ENCODE assay signal across 8 cellular contexts in the genomic region with DNA sequence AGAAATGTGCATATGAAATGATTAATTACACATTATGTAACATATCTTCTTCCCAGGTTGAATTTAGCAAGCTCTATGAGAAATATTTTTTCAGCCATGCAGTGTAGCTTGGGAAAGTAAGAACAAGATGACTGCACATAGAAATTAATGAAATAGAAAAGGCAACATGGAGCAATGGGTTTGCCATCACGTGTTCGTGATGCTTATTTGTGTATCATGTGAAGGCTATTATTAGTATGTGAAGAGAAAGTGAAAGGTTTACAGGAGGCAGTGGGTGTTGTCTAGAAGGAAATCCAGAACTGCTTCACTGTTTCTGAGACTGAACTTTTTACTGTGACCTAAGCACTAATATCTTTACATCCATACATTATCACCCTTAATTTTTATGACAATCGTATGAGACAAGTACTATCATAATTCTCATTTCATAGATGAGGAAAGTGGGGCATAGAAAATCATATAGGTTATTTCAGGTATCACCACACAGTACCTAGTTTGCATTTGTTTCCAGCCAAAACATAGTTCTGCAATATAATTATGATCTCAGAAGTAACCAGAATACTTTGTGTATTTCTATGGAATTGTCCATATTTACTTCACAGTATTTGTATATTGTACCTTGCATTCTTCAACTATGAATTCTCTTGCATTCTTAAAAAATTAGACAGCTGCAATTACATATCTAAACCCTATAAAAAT. TPM values are rescaled to one million over a fixed set of nuclear protein-coding genes. Genes with fewer than 3 reads are reported as not detected.
DNase-seq lines count a peak whose midpoint lies in the region; ATAC-seq, FAIRE-seq and TF ChIP-seq lines count a peak whose summit lies in the region.

No MANE protein-coding gene starts in this region.

- FAIRE-seq in GM12891 (lab: Jason Lieb, UNC) = peak; percentile 96

- H3K9me3 ChIP-seq in duodenal mucosa (ENCODE audit: control insufficient read depth in 1 of 2, low read length in 2 of 2) = no peaks in the 10 kb centered on the region
- H3K9me3 ChIP-seq in esophagus squamous epithelium = no peaks in the 10 kb centered on the region

- BruUV-seq in MCF 10A (replicated peaks; lab: Mats Ljungman, UMichigan) = no TSS peak

- no peaks in the 10 kb centered on the region for H3K4me1 Mint-ChIP-seq in MCF 10A (ENCODE audit: insufficient read depth, unreplicated experiment)

- no peaks in the 10 kb centered on the region for H3K27me3 Mint-ChIP-seq in MCF 10A (ENCODE audit: insufficient read depth, unreplicated experiment)

- H3K36me3 ChIP-seq in duodenal mucosa (ENCODE audit: control insufficient read depth in 1 of 2, insufficient read depth in 2 of 2, low read length in 2 of 2) (no peaks in the 10 kb centered on the region), esophagus squamous epithelium (no peaks in the 10 kb centered on the region)

- POLR2A ChIA-PET in MCF 10A (lab: Yijun Ruan, JAX) = interaction anchor here (0.8 to 3.0 kb wide), 3 partner anchors 11 to 27 kb away, joined by 3 to 19 read pairs (median 3); a partner anchor contains a TSS

- peak; percentile 99 for ATAC-seq in GM19468 (IDR thresholded peaks at IDR 0.05; ENCODE audit: extremely low read depth, unreplicated experiment)
- peak; percentile 98 for ATAC-seq in HG03280 (IDR thresholded peaks at IDR 0.05; ENCODE audit: unreplicated experiment)

- H3K4me3 Mint-ChIP-seq in MCF 10A (ENCODE audit: unreplicated experiment) = no peak overlapping the region

- H3K27ac ChIP-seq in duodenal mucosa (ENCODE audit: low read depth, low read length) = no peak overlapping the region
- no peak overlapping the region for H3K27ac ChIP-seq in esophagus squamous epithelium

- 35% methylated on average over 3 of the region's 3 CpGs for WGBS in esophagus squamous epithelium, 2 donors

- TF ChIP-seq POLR2A in GM12891 (IDR thresholded peaks at IDR 0.05; ENCODE audit: low read depth, low read length) (no peak), esophagus squamous epithelium (IDR thresholded peaks at IDR 0.05) (no peak)

- TF ChIP-seq CTCF in esophagus squamous epithelium (IDR thresholded peaks at IDR 0.05) (no peak), MCF 10A (IDR thresholded peaks at IDR 0.05; ENCODE audit: unreplicated experiment) (no peak)

- H3K9me3 Mint-ChIP-seq in MCF 10A (ENCODE audit: unreplicated experiment) = no peaks in the 10 kb centered on the region

- H3K4me1 ChIP-seq in duodenal mucosa (ENCODE audit: control insufficient read depth in 1 of 2, insufficient read depth in 2 of 2, low read length in 2 of 2) (peaks cover 0 to 8% of the 10 kb centered on the region in 2 donors), esophagus squamous epithelium (no peaks in the 10 kb centered on the region)

- H3K27ac Mint-ChIP-seq in MCF 10A (ENCODE audit: low read depth, unreplicated experiment) = no peak overlapping the region

- no peaks in the 10 kb centered on the region for H3K36me3 Mint-ChIP-seq in MCF 10A (ENCODE audit: insufficient read depth, unreplicated experiment)

- H3K27me3 ChIP-seq in duodenal mucosa (ENCODE audit: control insufficient read depth in 1 of 2, insufficient read depth in 2 of 2, low read length in 2 of 2) = no peaks in the 10 kb centered on the region
- no peaks in the 10 kb centered on the region for H3K27me3 ChIP-seq in esophagus squamous epithelium

- H3K4me3 ChIP-seq in duodenal mucosa (ENCODE audit: low read depth in 1 of 2, low read length in 2 of 2) = peak overlapping the region; percentile 14 to 18
- no peak overlapping the region for H3K4me3 ChIP-seq in esophagus squamous epithelium

- CTCF ChIA-PET in MCF 10A (lab: Yijun Ruan, JAX) = interaction anchor here (0.6 to 1.6 kb wide), 2 partner anchors 9 to 132 kb away, joined by 4 read pairs; no protein-coding TSS in a partner anchor

- DNase-seq in GM12891 (ENCODE audit: insufficient read length, low spot score) = peak; percentile 15
- no peak for DNase-seq in GM19240 (ENCODE audit: insufficient read length, low spot score)
- no peak for DNase-seq in esophagus squamous epithelium (lab: John Stamatoyannopoulos, UW)
- no peak for DNase-seq in MCF 10A (ENCODE audit: unreplicated experiment)
- DNase-seq in DMS79 treated with DMSO at 0.1 percent for 48 hours (lab: John Stamatoyannopoulos, UW) = no peak

- no peak overlapping the region for H3K9ac ChIP-seq in duodenal mucosa (ENCODE audit: low read depth in 1 of 2, low read length in 2 of 2)

- intact Hi-C loops in esophagus squamous epithelium (cut with DNase I) = no loop called here
- intact Hi-C loops in MCF 10A (cut with micrococcal nuclease) = no loop called here

TF ChIP-seq in GM12891, 5 proteins besides CTCF, POLR2A, EP300 and RAD21:
- TF ChIP-seq PAX5 (IDR thresholded peaks at IDR 0.05; ENCODE audit: insufficient read depth, low read length, severe bottlenecking) = no peak
- no peak for TF ChIP-seq POLR2AphosphoS5 (IDR thresholded peaks at IDR 0.05; ENCODE audit: low read depth, low read length)
- TF ChIP-seq TAF1 (IDR thresholded peaks at IDR 0.05; ENCODE audit: low read depth, low read length) = no peak
- TF ChIP-seq SPI1 (IDR thresholded peaks at IDR 0.05; ENCODE audit: low read depth, low read length) = no peak
- TF ChIP-seq POU2F2 (IDR thresholded peaks at IDR 0.05; ENCODE audit: low read depth, low read length) = no peak

RNA-seq across cellular contexts. Expression of a gene that starts 14.9 kb away (rescaled TPM):
- 2.3 TPM for polyA plus RNA-seq in GM12891 (2012; ENCODE audit: low read depth, missing spikeins)
- total RNA-seq in esophagus squamous epithelium = 1 to 10 TPM; 1.1 to 4.4 (median 3.5) TPM
- 2.5 and 2.6 TPM in 2 replicates for total RNA-seq in MCF 10A (2022)

RNA-seq across cellular contexts. Expression of a gene that starts 15.7 kb away (rescaled TPM):
- 59.7 TPM for polyA plus RNA-seq in GM12891 (2012; ENCODE audit: low read depth, missing spikeins)
- total RNA-seq in esophagus squamous epithelium = 100 to 1,000 TPM in 1 of 4 donors, 10 to 100 TPM in 3; 45.9 to 104 (median 78.0) TPM
- total RNA-seq in MCF 10A (2022) = 62.9 and 63.3 TPM in 2 replicates

Comparison
In these comparisons a context has a peak if more than half of its experiments do, and no peak if none do; other contexts are left out.
1. H3K4me3 ChIP-seq: peak in duodenal mucosa (2 of 2); none in esophagus squamous epithelium (0 of 4).